18 cellular contexts compared by ENCODE assay signal in the genomic region with DNA sequence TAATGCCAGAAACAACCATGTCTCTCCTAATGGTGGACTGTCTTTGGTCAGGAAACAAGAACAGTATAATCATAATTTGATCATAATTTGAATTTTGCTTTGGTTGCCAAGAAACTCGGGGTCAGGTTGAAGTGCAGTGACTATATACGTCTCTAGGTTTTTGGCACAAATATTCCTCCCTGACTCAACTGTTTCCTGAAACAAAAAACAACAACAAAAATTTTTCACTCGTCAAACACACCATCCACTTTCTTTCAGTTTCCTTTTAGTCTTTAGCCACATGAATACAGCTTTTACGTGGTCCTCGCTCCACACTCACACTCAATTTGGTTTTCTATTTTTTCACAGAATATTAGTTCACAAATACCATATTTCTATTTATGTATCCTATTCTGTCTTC. TPM values are rescaled to one million over a fixed set of nuclear protein-coding genes. Genes with fewer than 3 reads are reported as not detected.
DNase-seq lines count a peak whose midpoint lies in the region; ATAC-seq, FAIRE-seq and TF ChIP-seq lines count a peak whose summit lies in the region.
"Had no signal": no experiment of that assay in that cellular context is flagged by ENCODE, and none has a peak within 500 bp of the region (broad histone marks: within the 10 kb centered on the region; RNA-seq: fewer than 3 reads in every experiment).

No MANE protein-coding gene starts in this region.

- peak; percentile 18 for DNase-seq in IMR-90
- DNase-seq in iris pigment epithelial cell (ENCODE audit: low read depth) = peak; percentile 42
- DNase-seq in suprapubic skin (ENCODE audit: low spot score in 2 of 2) = no peak
- DNase-seq in GM19239 (ENCODE audit: insufficient read length, low spot score) = no peak
- DNase-seq: activated T-cell treated with anti-CD3 and anti-CD28 coated beads, Interleukin-2, amount 50 U/mL, for 4 hours; Calu3; DND-41; H7; head of caudate nucleus; left ventricle myocardium superior; NCI-H1436 treated with DMSO at 0.1 percent for 48 hours; PC-3; Right ventricle myocardium superior had no signal

- peak overlapping the region; percentile 71 for H3K18ac ChIP-seq in IMR-90 (ENCODE audit: low read depth, low read length)

- H3K36me3 ChIP-seq in IMR-90 (ENCODE audit: control insufficient read depth, insufficient read depth, low read length) = no peaks in the 10 kb centered on the region
- H3K36me3 ChIP-seq in suprapubic skin = no peaks in the 10 kb centered on the region

- in situ Hi-C loops in IMR-90 (cut with MboI; ENCODE audit: low sequenced_read_pairs) = no loop called here

- no peaks in the 10 kb centered on the region for H3K27me3 ChIP-seq in IMR-90 (ENCODE audit: control insufficient read depth, insufficient read depth, low read length)
- peaks cover 7% of the 10 kb centered on the region for H3K27me3 ChIP-seq in suprapubic skin

- no peak for TF ChIP-seq POLR2A in IMR-90 (IDR thresholded peaks at IDR 0.05; ENCODE audit: low read depth, low read length)
- TF ChIP-seq POLR2A in suprapubic skin (IDR thresholded peaks at IDR 0.05) = no peak

- peak; percentile 22 for ATAC-seq in IMR-90 (ENCODE audit: low read depth)
- ATAC-seq in GM21786 (IDR thresholded peaks at IDR 0.05; ENCODE audit: unreplicated experiment) = no peak
- ATAC-seq in HG02973 (IDR thresholded peaks at IDR 0.05; ENCODE audit: unreplicated experiment) = no peak
- ATAC-seq: activated T-cell treated with anti-CD3 and anti-CD28 coated beads, Interleukin-2, amount 50 U/mL, for 4 hours; PC-3 had no signal

- peaks cover 0 to 4% of the 10 kb centered on the region in 2 experiments; a peak in 1 of 4 replicates for H3K79me1 ChIP-seq in IMR-90 (ENCODE audit: low read depth in 1 of 2, low read length in 2 of 2)

- H3K9me3 Mint-ChIP-seq in brain = peaks cover 5 to 11% (median 8%) of the 10 kb centered on the region in 5 experiments
- H3K9me3 Mint-ChIP-seq: activated T-cell treated with anti-CD3 and anti-CD28 coated beads, Interleukin-2, amount 50 U/mL, for 4 hours; dendritic cell treated with granulocyte-macrophage colony-stimulating factor and Interleukin-4, amounts not matched to agents 40 ng/mL and 50 ng/mL, for 4 days had no signal

- H2BK5ac ChIP-seq in IMR-90 (ENCODE audit: low read depth, low read length, poor library complexity, severe bottlenecking) = peak overlapping the region; percentile 81

- peak overlapping the region; percentile 86 for H3K4me2 ChIP-seq in IMR-90 (ENCODE audit: low read depth, low read length)

- dilution Hi-C loops in IMR-90 (cut with HindIII; ENCODE audit: low sequenced_read_pairs, unreplicated experiment) = no loop called here

- peaks cover 28% of the 10 kb centered on the region for H3K4me1 ChIP-seq in IMR-90 (ENCODE audit: control insufficient read depth, insufficient read depth, low read length)
- peaks cover 26% of the 10 kb centered on the region for H3K4me1 ChIP-seq in suprapubic skin

- TF ChIP-seq CTCF in IMR-90 (conservative IDR thresholded peaks at IDR 0.05; ENCODE audit: low read depth, low read length) (no peak), brain (conservative IDR thresholded peaks at IDR 0.05) (no peak), suprapubic skin (IDR thresholded peaks at IDR 0.05) (no peak)

- no peaks in the 10 kb centered on the region for H4K20me1 ChIP-seq in IMR-90 (ENCODE audit: insufficient read depth, low read length)

- FAIRE-seq in GM19239 (lab: Jason Lieb, UNC) = no peak

- H3K9ac ChIP-seq in IMR-90 (ENCODE audit: low read depth, low read length) = peak overlapping the region; percentile 26; the same call in 1 of the 2 replicates

- H3K27ac ChIP-seq in IMR-90 (ENCODE audit: insufficient read depth, low read length) = peak overlapping the region; percentile 73; the same call in 1 of the 2 replicates
- peak overlapping the region; percentile 11 for H3K27ac ChIP-seq in suprapubic skin
- H3K27ac ChIP-seq: C4-2B had no signal

- peak overlapping the region in 3 of 5 experiments; percentile 46 to 79 (median 69) for H3K27ac Mint-ChIP-seq in brain
- H3K27ac Mint-ChIP-seq: dendritic cell treated with granulocyte-macrophage colony-stimulating factor and Interleukin-4, amounts not matched to agents 40 ng/mL and 50 ng/mL, for 4 days had no signal

- 0 out of 2 replicates have a peak overlapping the region, but pooled peaks have one; percentile 54 for H4K91ac ChIP-seq in IMR-90 (ENCODE audit: insufficient read depth, low read depth, low read length)

- H2BK15ac ChIP-seq in IMR-90 (ENCODE audit: low read depth, low read length) = peak overlapping the region; percentile 27; the same call in 1 of the 3 replicates

- peak overlapping the region; percentile 30; the same call in 1 of the 2 replicates for H2BK120ac ChIP-seq in IMR-90 (ENCODE audit: low read depth, low read length)

- peak overlapping the region; percentile 16 to 32; a peak in 3 of 4 replicates for H4K8ac ChIP-seq in IMR-90 (ENCODE audit: low read depth in 2 of 2, low read length in 2 of 2)

- 20% methylated on average over 1 of the region's 5 CpGs; no CpG with 5 or more reads in 1 of the 2 experiments for WGBS in IMR-90 (ENCODE audit: extremely low coverage in 2 of 2, insufficient read length in 1 of 2), 2 experiments
- 69% methylated on average over 5 of the region's 5 CpGs for WGBS in suprapubic skin

- no peak overlapping the region for H3K4ac ChIP-seq in IMR-90 (ENCODE audit: low read depth, low read length)

- BruUV-seq in IMR-90 (replicated peaks; lab: Mats Ljungman, UMichigan) = no TSS peak

- peaks cover 12% of the 10 kb centered on the region for H3K27me3 Mint-ChIP-seq in brain

- no peaks in the 10 kb centered on the region for H3K36me3 Mint-ChIP-seq in brain

- peak overlapping the region; percentile 82; the same call in 1 of the 2 replicates for H3K14ac ChIP-seq in IMR-90 (replicated peaks; ENCODE audit: low read depth, low read length)

- H3K4me3 ChIP-seq in IMR-90 (ENCODE audit: insufficient read depth, low read depth, low read length) (peak overlapping the region; percentile 14; the same call in 1 of the 2 replicates), suprapubic skin (no peak overlapping the region)

- no peak overlapping the region; the same call in 1 of the 2 replicates for H3K23ac ChIP-seq in IMR-90 (ENCODE audit: low read depth, low read length)

- peaks cover 55% of the 10 kb centered on the region for H3K4me1 Mint-ChIP-seq in brain

- TF ChIP-seq EP300 in suprapubic skin (IDR thresholded peaks at IDR 0.05) = no peak

- no peak overlapping the region for H2AK5ac ChIP-seq in IMR-90 (ENCODE audit: low read depth, low read length)

- POLR2A ChIA-PET in IMR-90 (lab: Charles Lee; ENCODE audit: unreplicated experiment) = no interaction called here

- H2AK9ac ChIP-seq in IMR-90 (replicated peaks; ENCODE audit: low read depth, low read length, poor library complexity) = no peak overlapping the region

- CTCF ChIA-PET in IMR-90 (lab: Yijun Ruan, JAX) = interaction anchor here (0.6 to 0.9 kb wide), 2 partner anchors 45 to 231 kb away, joined by 3 to 5 read pairs; no protein-coding TSS in a partner anchor

- no peak overlapping the region for H3K4me3 Mint-ChIP-seq in brain
- H3K4me3 Mint-ChIP-seq: activated T-cell treated with anti-CD3 and anti-CD28 coated beads, Interleukin-2, amount 50 U/mL, for 4 hours; dendritic cell treated with granulocyte-macrophage colony-stimulating factor and Interleukin-4, amounts not matched to agents 40 ng/mL and 50 ng/mL, for 4 days had no signal

- TF ChIP-seq RAD21 in IMR-90 (IDR thresholded peaks at IDR 0.05; ENCODE audit: low read length) = no peak

- H2AFZ ChIP-seq in IMR-90 (replicated peaks; ENCODE audit: low read length, poor library complexity) = no peak overlapping the region

- peaks cover 15% of the 10 kb centered on the region; the same call in 1 of the 2 replicates for H3K9me1 ChIP-seq in IMR-90 (ENCODE audit: insufficient read depth, low read length)

- H3K9me3 ChIP-seq in IMR-90 (ENCODE audit: control insufficient read depth, insufficient read depth, low read length) (no peaks in the 10 kb centered on the region; the same call in 1 of the 2 replicates), suprapubic skin (no peaks in the 10 kb centered on the region)

- intact Hi-C loops in IMR-90 (cut with micrococcal nuclease) = loop anchor here (2.0 kb wide), 1 partner anchor 18 kb away; no protein-coding TSS in a partner anchor

- no peak overlapping the region for H3K56ac ChIP-seq in IMR-90 (ENCODE audit: extremely low read depth, insufficient read depth, low read length)

- H4K5ac ChIP-seq in IMR-90 (ENCODE audit: low read depth, low read length) = peak overlapping the region; percentile 89

- H2BK20ac ChIP-seq in IMR-90 (ENCODE audit: low read depth, low read length) = 0 out of 2 replicates have a peak overlapping the region, but pooled peaks have one; percentile 11

TF ChIP-seq in IMR-90, 13 proteins besides CTCF, POLR2A, EP300 and RAD21 (continues in another document):
- no peak for TF ChIP-seq FOS (IDR thresholded peaks at IDR 0.05; ENCODE audit: low read depth, low read length)
- no peak for TF ChIP-seq RFX5 (IDR thresholded peaks at IDR 0.05; ENCODE audit: low read depth, low read length)
- TF ChIP-seq CEBPB (IDR thresholded peaks at IDR 0.05; ENCODE audit: low read depth, low read length) = no peak
- TF ChIP-seq MXI1 (IDR thresholded peaks at IDR 0.05; ENCODE audit: borderline replicate concordance, low read depth, low read length) = no peak
- no peak for TF ChIP-seq CHD1 (IDR thresholded peaks at IDR 0.05; ENCODE audit: low read depth, low read length)
- no peak for TF ChIP-seq ELK1 (IDR thresholded peaks at IDR 0.05; ENCODE audit: borderline replicate concordance, low read depth, low read length)
- no peak for TF ChIP-seq MAFK (IDR thresholded peaks at IDR 0.05; ENCODE audit: low read depth, low read length)
- no peak for TF ChIP-seq BHLHE40 (IDR thresholded peaks at IDR 0.05; ENCODE audit: low read depth, low read length)
- no peak for TF ChIP-seq RCOR1 (IDR thresholded peaks at IDR 0.05; ENCODE audit: insufficient replicate concordance, low read length)
- TF ChIP-seq MAZ (IDR thresholded peaks at IDR 0.05; ENCODE audit: borderline replicate concordance, low read depth, low read length) = no peak

RNA-seq across cellular contexts. Expression of gene FBLN1, which starts 5.4 kb away (rescaled TPM):
- total RNA-seq in IMR-90 (2012; rRNA removed) (11.3 and 11.4 TPM in 2 replicates), suprapubic skin (100 to 1,000 TPM; 111 to 174 (median 139) TPM)
- polyA plus RNA-seq in IMR-90 (2012; rRNA removed) (80.8 and 87.9 TPM in 2 replicates), brain (ENCODE audit: insufficient read depth, low read depth, low replicate concordance) (135 TPM)
- polyA plus RNA-seq in IMR-90 (2012; cell fraction: cytosol; rRNA removed) = 107 and 230 TPM in 2 replicates
- 78.8 and 81.4 TPM in 2 replicates for polyA plus RNA-seq in IMR-90 (2012; cell fraction: nucleus; rRNA removed; ENCODE audit: low replicate concordance)

Comparison
In these comparisons a context has a peak if more than half of its experiments do, and no peak if none do; other contexts are left out.
1. DNase-seq: peak in IMR-90 (single experiment) and iris pigment epithelial cell (single experiment); none in suprapubic skin (0 of 2) and GM19239 (single experiment).